Comparison of ENCODE assay signal across 16 cellular contexts in the genomic region with DNA sequence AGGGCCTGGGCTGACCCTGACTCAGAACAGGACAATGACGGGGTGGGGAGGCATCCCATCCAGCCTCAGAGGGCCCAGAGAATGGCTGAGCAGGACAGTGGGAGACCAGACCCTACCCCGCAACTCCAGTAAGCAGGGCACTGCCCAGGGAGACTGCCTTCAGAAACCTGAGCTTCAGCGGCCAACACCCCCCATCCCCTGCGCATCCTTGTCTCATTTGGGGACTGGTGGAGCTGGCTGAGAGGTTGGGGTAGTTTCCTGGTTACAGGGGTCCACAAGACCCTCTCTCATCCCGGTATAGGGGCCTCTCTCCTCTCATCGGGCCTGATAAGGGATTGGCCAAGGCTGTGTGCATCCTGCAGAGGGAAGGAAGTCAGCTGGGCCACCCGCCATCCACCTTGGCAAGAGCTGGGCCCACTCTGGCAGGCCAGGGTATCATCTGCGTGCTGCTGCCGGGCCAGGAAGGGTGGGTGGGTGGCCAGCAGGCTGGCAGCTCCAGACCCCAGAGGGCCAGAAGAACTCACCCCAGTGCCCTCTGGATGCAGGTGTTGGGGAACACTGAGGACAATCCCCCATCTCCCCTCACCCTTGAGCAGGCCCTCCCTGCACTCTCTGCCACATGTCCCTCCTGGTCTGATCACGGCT.
DNase-seq lines count a peak whose midpoint lies in the region; TF ChIP-seq lines count a peak whose summit lies in the region.
"Had no signal": no experiment of that assay in that cellular context is flagged by ENCODE, and none has a peak within 500 bp of the region (broad histone marks: within the 10 kb centered on the region; RNA-seq: fewer than 3 reads in every experiment).

No MANE protein-coding gene starts in this region.

- H3K4me3 ChIP-seq in osteoblast (ENCODE audit: insufficient read depth, low read length) (no peak overlapping the region), foreskin fibroblast (ENCODE audit: low read depth in 1 of 2, low read length in 2 of 2) (no peak overlapping the region), Peyer's patch (no peak overlapping the region)
- H3K4me3 ChIP-seq: SJCRH30 had no signal

- H2AFZ ChIP-seq in osteoblast (ENCODE audit: low read length) = no peak overlapping the region

- peak overlapping the region; percentile 34 for H3K27ac ChIP-seq in VCaP
- peak overlapping the region; percentile 60 for H3K27ac ChIP-seq in cingulate gyrus (ENCODE audit: low read depth, low read length)
- H3K27ac ChIP-seq in osteoblast (ENCODE audit: low read depth, low read length) = no peak overlapping the region
- no peak overlapping the region for H3K27ac ChIP-seq in Peyer's patch
- H3K27ac ChIP-seq: SJCRH30 had no signal

- H3K4me2 ChIP-seq in osteoblast (ENCODE audit: insufficient read depth, low read length) = no peak overlapping the region

- H3K27me3 ChIP-seq in osteoblast (ENCODE audit: insufficient read depth, low read length) (no peaks in the 10 kb centered on the region), Peyer's patch (no peaks in the 10 kb centered on the region)
- H3K27me3 ChIP-seq: BE2C, SJCRH30 had no signal

- no peaks in the 10 kb centered on the region for H3K79me2 ChIP-seq in osteoblast (ENCODE audit: insufficient read depth, low read length)

- TF ChIP-seq CTCF in VCaP (conservative IDR thresholded peaks at IDR 0.05) = no peak
- no peak for TF ChIP-seq CTCF in osteoblast (IDR thresholded peaks at IDR 0.05; ENCODE audit: extremely low read depth, low read depth, low read length)
- TF ChIP-seq CTCF in foreskin fibroblast (IDR thresholded peaks at IDR 0.05; ENCODE audit: low read depth, low read length) = no peak
- no peak for TF ChIP-seq CTCF in Peyer's patch (IDR thresholded peaks at IDR 0.05)

- DNase-seq in G401 (ENCODE audit: low spot score) (peak; percentile 73), osteoblast (ENCODE audit: insufficient read length, low spot score, missing footprints) (peak; percentile 63), GF-D8 (lab: John Stamatoyannopoulos, UW) (no peak), foreskin fibroblast (no peak), Peyer's patch (no peak), NCI-H1417 (lab: John Stamatoyannopoulos, UW) (no peak)
- DNase-seq: CD4-positive, CD25-positive, alpha-beta regulatory T cell; GOT3; KBM-7; NCI-H2081 treated with DMSO at 0.1 percent for 48 hours; NK-92 treated with Interleukin-12 subunit alpha and Interleukin-12 subunit beta, amount 100 ng/mL, for 24 hours; SJCRH30 had no signal

- no peak for TF ChIP-seq POLR2A in Peyer's patch (IDR thresholded peaks at IDR 0.05)

- in situ Hi-C loops in G401 (cut with HindIII; ENCODE audit: low sequenced_read_pairs) = no loop called here

- no peaks in the 10 kb centered on the region for H3K36me3 ChIP-seq in osteoblast (ENCODE audit: insufficient read depth, low read length)
- peaks cover 0 to 2% (median 0%) of the 10 kb centered on the region in 3 donors for H3K36me3 ChIP-seq in Peyer's patch
- H3K36me3 ChIP-seq: BE2C, SJCRH30 had no signal

- H3K9me3 ChIP-seq in osteoblast (ENCODE audit: low read depth, low read length) (no peaks in the 10 kb centered on the region), Peyer's patch (no peaks in the 10 kb centered on the region)
- H3K9me3 ChIP-seq: BE2C, Caco-2, SJCRH30 had no signal

- H3K4me1 ChIP-seq in osteoblast (ENCODE audit: insufficient read depth, low read length) (no peaks in the 10 kb centered on the region), Peyer's patch (no peaks in the 10 kb centered on the region)
- H3K4me1 ChIP-seq: BE2C, Caco-2, SJCRH30 had no signal

- H4K20me1 ChIP-seq in osteoblast (ENCODE audit: insufficient read depth, low read length) = no peaks in the 10 kb centered on the region

Comparison
In these comparisons a context has a peak if more than half of its experiments do, and no peak if none do; other contexts are left out.
1. DNase-seq: peak in G401 (single experiment) and osteoblast (single experiment); none in GF-D8 (single experiment), foreskin fibroblast (0 of 2), Peyer's patch (0 of 3) and NCI-H1417 (0 of 3).
2. H3K27ac ChIP-seq: peak in VCaP (single experiment) and cingulate gyrus (single experiment); none in osteoblast (single experiment) and Peyer's patch (0 of 4).